Comparison of ENCODE assay signal across 22 cellular contexts in genomic region chr2:229861431-229861830, GRCh38.
DNase-seq lines count a peak whose midpoint lies in the region; ATAC-seq and TF ChIP-seq lines count a peak whose summit lies in the region.
"Had no signal": no experiment of that assay in that cellular context is flagged by ENCODE, and none has a peak within 500 bp of the region (broad histone marks: within the 10 kb centered on the region; RNA-seq: fewer than 3 reads in every experiment).

No MANE protein-coding gene starts in this region.

- H3K9me3 ChIP-seq in tibial artery: no peaks in the 10 kb centered on the region

- ATAC-seq in T-cell (replicated peaks in 1 of 4) (no peak), memory B cell (ENCODE audit: low read depth) (no peak)
- ATAC-seq: K562 had no signal

- POLR2A ChIA-PET in T-cell (lab: Charles Lee): no interaction called here

- no peak overlapping the region for H3K4me3 ChIP-seq in tibial artery
- H3K4me3 ChIP-seq: K562 had no signal

- H3K4me1 ChIP-seq in tibial artery: peaks cover 0 to 28% (median under 1%) of the 10 kb centered on the region in 4 donors

- CTCF ChIA-PET in T-cell (lab: Charles Lee): interaction anchor here in 1 of 2 donors (0.6 kb wide), 1 partner anchor 68 kb away, joined by 3 read pairs; no protein-coding TSS in a partner anchor

- no peak overlapping the region for H3K4me3 Mint-ChIP-seq in activated naive CD4-positive, alpha-beta T cell treated with anti-CD3 and anti-CD28 coated beads, Interleukin-2, amount 50 U/mL, for 24 hours
- H3K4me3 Mint-ChIP-seq in T-cell (no peak overlapping the region), memory B cell (no peak overlapping the region)
- H3K4me3 Mint-ChIP-seq in T-helper 2 cell treated with Interferon-gamma antibody and Interleukin-4, amounts not matched to agents 5 μg/mL and 100 μg/mL, for 36 hours: no peak overlapping the region

- peak overlapping the region; percentile 66 for H3K27ac Mint-ChIP-seq in activated naive CD4-positive, alpha-beta T cell treated with anti-CD3 and anti-CD28 coated beads, Interleukin-2, amount 50 U/mL, for 24 hours
- H3K27ac Mint-ChIP-seq in T-cell: peak overlapping the region; percentile 34 to 35
- H3K27ac Mint-ChIP-seq in memory B cell: peak overlapping the region; percentile 20
- H3K27ac Mint-ChIP-seq in T-helper 2 cell treated with Interferon-gamma antibody and Interleukin-4, amounts not matched to agents 5 μg/mL and 100 μg/mL, for 36 hours: no peak overlapping the region

- peaks cover 24% of the 10 kb centered on the region for H3K36me3 Mint-ChIP-seq in activated naive CD4-positive, alpha-beta T cell treated with anti-CD3 and anti-CD28 coated beads, Interleukin-2, amount 50 U/mL, for 24 hours
- H3K36me3 Mint-ChIP-seq in T-cell (peaks cover 37% of the 10 kb centered on the region), memory B cell (peaks cover 11% of the 10 kb centered on the region)
- H3K36me3 Mint-ChIP-seq in T-helper 2 cell treated with Interferon-gamma antibody and Interleukin-4, amounts not matched to agents 5 μg/mL and 100 μg/mL, for 36 hours (ENCODE audit: low read depth): peaks cover 25% of the 10 kb centered on the region

- intact Hi-C loops in tibial artery (cut with DNase I; ENCODE audit: low total_unique reads): no loop called here

- peaks cover 20 to 26% (median 24%) of the 10 kb centered on the region in 3 donors for H3K36me3 ChIP-seq in tibial artery

- DNase-seq in activated naive CD4-positive, alpha-beta T cell treated with Interleukin-2 at 50 U/mL for 16 hours: no peak
- DNase-seq in T-cell: no peak
- no peak for DNase-seq in memory B cell (ENCODE audit: low spot score in 2 of 2)
- DNase-seq in tibial artery: no peak
- DNase-seq in midbrain (lab: John Stamatoyannopoulos, UW): no peak
- no peak for DNase-seq in NCI-H1105 treated with DMSO at 0.1 percent for 48 hours (lab: John Stamatoyannopoulos, UW)
- no peak for DNase-seq in T-helper 2 cell treated with Interferon-gamma antibody and Interleukin-4, amounts not matched to agents 5 μg/mL and 100 μg/mL, for 36 hours (ENCODE audit: low spot score)
- DNase-seq: C1 segment of cervical spinal cord, COR-L47, DMS153, EL, NCI-H1417, NCI-H1930, NCI-H2171, NCI-H446 treated with DMSO at 0.1 percent for 48 hours, NCI-H748 treated with DMSO at 0.1 percent for 48 hours, OCI-M1, RPMI8226, SIG-M5 had no signal

- H3K27ac ChIP-seq in tibial artery: no peak overlapping the region
- H3K27ac ChIP-seq: 22Rv1 had no signal

- no peaks in the 10 kb centered on the region for H3K27me3 ChIP-seq in tibial artery

- H3K27me3 Mint-ChIP-seq in activated naive CD4-positive, alpha-beta T cell treated with anti-CD3 and anti-CD28 coated beads, Interleukin-2, amount 50 U/mL, for 24 hours: no peaks in the 10 kb centered on the region
- H3K27me3 Mint-ChIP-seq in T-cell (no peaks in the 10 kb centered on the region), memory B cell (no peaks in the 10 kb centered on the region)
- H3K27me3 Mint-ChIP-seq in T-helper 2 cell treated with Interferon-gamma antibody and Interleukin-4, amounts not matched to agents 5 μg/mL and 100 μg/mL, for 36 hours (ENCODE audit: low read depth): no peaks in the 10 kb centered on the region

- no peak for TF ChIP-seq CTCF in tibial artery (IDR thresholded peaks at IDR 0.05)

- H3K4me1 Mint-ChIP-seq in activated naive CD4-positive, alpha-beta T cell treated with anti-CD3 and anti-CD28 coated beads, Interleukin-2, amount 50 U/mL, for 24 hours: peaks cover 67% of the 10 kb centered on the region
- H3K4me1 Mint-ChIP-seq in T-cell: peaks cover 53 to 62% (median 55%) of the 10 kb centered on the region in 3 donors
- H3K4me1 Mint-ChIP-seq in memory B cell: peaks cover 10% of the 10 kb centered on the region
- peaks cover 6% of the 10 kb centered on the region for H3K4me1 Mint-ChIP-seq in T-helper 2 cell treated with Interferon-gamma antibody and Interleukin-4, amounts not matched to agents 5 μg/mL and 100 μg/mL, for 36 hours (ENCODE audit: low read depth)

- H3K9me3 Mint-ChIP-seq in activated naive CD4-positive, alpha-beta T cell treated with anti-CD3 and anti-CD28 coated beads, Interleukin-2, amount 50 U/mL, for 24 hours: no peaks in the 10 kb centered on the region
- H3K9me3 Mint-ChIP-seq in T-cell (no peaks in the 10 kb centered on the region), memory B cell (no peaks in the 10 kb centered on the region)
- no peaks in the 10 kb centered on the region for H3K9me3 Mint-ChIP-seq in T-helper 2 cell treated with Interferon-gamma antibody and Interleukin-4, amounts not matched to agents 5 μg/mL and 100 μg/mL, for 36 hours
